Comparison of ENCODE assay signal across 8 cellular contexts in genomic region chr6:170089937-170090335, GRCh38.
DNase-seq lines count a peak whose midpoint lies in the region; ATAC-seq and TF ChIP-seq lines count a peak whose summit lies in the region.

No MANE protein-coding gene starts in this region.

- H3K4me1 ChIP-seq in neural progenitor cell: no peaks in the 10 kb centered on the region

- H3K4me2 ChIP-seq in neural progenitor cell: no peak overlapping the region

- no peak overlapping the region for H3K9ac ChIP-seq in neural progenitor cell

- H3K4me3 Mint-ChIP-seq in activated CD4-positive, alpha-beta T cell treated with anti-CD3 and anti-CD28 coated beads, Interleukin-2, amount 10 ng/mL, durations not matched to agents 24 days and 14 days: peak overlapping the region; percentile 91
- H3K4me3 Mint-ChIP-seq in neural progenitor cell: no peak overlapping the region

- H3K27ac Mint-ChIP-seq in activated CD4-positive, alpha-beta T cell treated with anti-CD3 and anti-CD28 coated beads, Interleukin-2, amount 10 ng/mL, durations not matched to agents 24 days and 14 days: peak overlapping the region; percentile 98
- peak overlapping the region; percentile 8 for H3K27ac Mint-ChIP-seq in neural progenitor cell

- ATAC-seq in GM18870 (IDR thresholded peaks at IDR 0.05; ENCODE audit: unreplicated experiment) (peak; percentile 20), HG02571 (IDR thresholded peaks at IDR 0.05; ENCODE audit: unreplicated experiment) (peak; percentile 16), esophagus mucosa (no peak)

- no peak overlapping the region for H3K27ac ChIP-seq in neural progenitor cell

- H4K20me1 ChIP-seq in neural progenitor cell (ENCODE audit: low read depth): no peaks in the 10 kb centered on the region

- H3K27me3 ChIP-seq in neural progenitor cell: no peaks in the 10 kb centered on the region

- no peaks in the 10 kb centered on the region for H3F3A ChIP-seq in neural progenitor cell (ENCODE audit: low read depth)

- no peaks in the 10 kb centered on the region for H3K9me3 ChIP-seq in neural progenitor cell (ENCODE audit: low read depth)

- no peak overlapping the region for H2AFZ ChIP-seq in neural progenitor cell (replicated peaks)

- DNase-seq in activated CD4-positive, alpha-beta T cell treated with anti-CD3 and anti-CD28 coated beads, Interleukin-2, amount 10 ng/mL, durations not matched to agents 24 days and 14 days: no peak
- no peak for DNase-seq in neural progenitor cell (ENCODE audit: low spot score)
- DNase-seq in SHP77 (lab: John Stamatoyannopoulos, UW): no peak
- no peak for DNase-seq in cerebellar nuclear complex (lab: John Stamatoyannopoulos, UW)
- no peak for DNase-seq in C1 segment of cervical spinal cord (lab: John Stamatoyannopoulos, UW)

- no peak overlapping the region for H3K4me3 ChIP-seq in neural progenitor cell

- no peaks in the 10 kb centered on the region for H3K36me3 ChIP-seq in neural progenitor cell

- no peaks in the 10 kb centered on the region for H3K9me3 Mint-ChIP-seq in activated CD4-positive, alpha-beta T cell treated with anti-CD3 and anti-CD28 coated beads, Interleukin-2, amount 10 ng/mL, durations not matched to agents 24 days and 14 days
- no peaks in the 10 kb centered on the region for H3K9me3 Mint-ChIP-seq in neural progenitor cell

- H3K4me1 Mint-ChIP-seq in activated CD4-positive, alpha-beta T cell treated with anti-CD3 and anti-CD28 coated beads, Interleukin-2, amount 10 ng/mL, durations not matched to agents 24 days and 14 days: peaks cover 30% of the 10 kb centered on the region
- H3K4me1 Mint-ChIP-seq in neural progenitor cell: peaks cover 11% of the 10 kb centered on the region

- H3K79me2 ChIP-seq in neural progenitor cell (ENCODE audit: low read depth): no peaks in the 10 kb centered on the region

- H3K36me3 Mint-ChIP-seq in activated CD4-positive, alpha-beta T cell treated with anti-CD3 and anti-CD28 coated beads, Interleukin-2, amount 10 ng/mL, durations not matched to agents 24 days and 14 days (ENCODE audit: low read depth): no peaks in the 10 kb centered on the region
- no peaks in the 10 kb centered on the region for H3K36me3 Mint-ChIP-seq in neural progenitor cell

- no peak for TF ChIP-seq CTCF in neural progenitor cell (IDR thresholded peaks at IDR 0.05)

- intact Hi-C loops in activated CD4-positive, alpha-beta T cell treated with anti-CD3 and anti-CD28 coated beads, Interleukin-2, amount 10 ng/mL, durations not matched to agents 24 days and 14 days (cut with micrococcal nuclease): loop anchor here (2.0 to 5.0 kb wide), 3 partner anchors 59 to 217 kb away; partner anchors contain the start of gene FAM120B

- H3K27me3 Mint-ChIP-seq in activated CD4-positive, alpha-beta T cell treated with anti-CD3 and anti-CD28 coated beads, Interleukin-2, amount 10 ng/mL, durations not matched to agents 24 days and 14 days: peaks cover 2% of the 10 kb centered on the region
- H3K27me3 Mint-ChIP-seq in neural progenitor cell (ENCODE audit: insufficient read depth, low read depth): peaks cover 6% of the 10 kb centered on the region
